23 cellular contexts compared by ENCODE assay signal in the genomic region with DNA sequence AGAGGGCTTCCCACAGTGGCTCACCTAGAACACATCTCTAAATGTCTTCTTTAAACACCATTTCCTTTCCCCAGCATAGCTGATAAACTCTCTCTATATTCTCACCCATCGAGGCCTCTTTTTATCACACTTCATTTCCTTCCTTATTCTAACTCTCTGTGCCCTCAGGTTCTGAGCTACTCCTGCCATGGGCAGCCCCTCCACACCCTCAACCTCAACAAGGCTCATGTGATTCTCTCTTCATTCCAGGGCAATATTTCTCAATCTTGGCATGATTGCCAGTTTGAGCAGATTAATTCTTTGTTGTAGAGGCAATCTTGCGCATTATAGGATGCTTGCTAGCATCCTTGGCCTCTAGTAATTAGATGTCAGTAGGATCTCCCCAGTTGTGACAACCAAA.
"Had no signal": no experiment of that assay in that cellular context is flagged by ENCODE, and none has a peak within 500 bp of the region (broad histone marks: within the 10 kb centered on the region; RNA-seq: fewer than 3 reads in every experiment).

No MANE protein-coding gene starts in this region.

- H3K27me3 ChIP-seq: gastrocnemius medialis, testis had no signal

- FAIRE-seq: endometrium had no signal

- H3K4me1 ChIP-seq: gastrocnemius medialis, left ventricle myocardium inferior, testis had no signal

- H3K9me3 ChIP-seq: gastrocnemius medialis, left ventricle myocardium inferior, testis had no signal

- H3K27ac ChIP-seq: gastrocnemius medialis, left ventricle myocardium inferior, testis had no signal

- H3K4me3 Mint-ChIP-seq: activated CD4-positive, alpha-beta T cell treated with anti-CD3 and anti-CD28 coated beads, Interleukin-2, amount 10 ng/mL, durations not matched to agents 24 days and 14 days; activated naive CD4-positive, alpha-beta T cell treated with anti-CD3 and anti-CD28 coated beads, Interleukin-2, amount 10 ng/mL, durations not matched to agents 7 days and 5 days; activated naive CD8-positive, alpha-beta T cell treated with anti-CD3 and anti-CD28 coated beads, Interleukin-2, amount 50 U/mL, for 24 hours; brain; memory B cell; naive thymus-derived CD8-positive, alpha-beta T cell; stimulated activated memory B cell treated with anti-CD40 and anti-IgM and Interleukin-4, amounts not matched to agents 10 μg/mL and 1 μg/mL and 100 μg/mL, for 72 hours; T-helper 2 cell treated with Interferon-gamma antibody and Interleukin-4, amounts not matched to agents 5 μg/mL and 100 μg/mL, for 36 hours; type B pancreatic cell had no signal

- ATAC-seq: activated naive CD8-positive, alpha-beta T cell treated with anti-CD3 and anti-CD28 coated beads, Interleukin-2, amount 50 U/mL, for 24 hours; gastrocnemius medialis; naive thymus-derived CD8-positive, alpha-beta T cell; sciatic nerve; stimulated activated memory B cell treated with anti-CD40 and anti-IgM and Interleukin-4, amounts not matched to agents 10 μg/mL and 1 μg/mL and 100 μg/mL, for 72 hours had no signal

- H3K9me3 Mint-ChIP-seq: activated CD4-positive, alpha-beta T cell treated with anti-CD3 and anti-CD28 coated beads, Interleukin-2, amount 10 ng/mL, durations not matched to agents 24 days and 14 days; activated naive CD4-positive, alpha-beta T cell treated with anti-CD3 and anti-CD28 coated beads, Interleukin-2, amount 10 ng/mL, durations not matched to agents 7 days and 5 days; type B pancreatic cell had no signal

- H3K27me3 Mint-ChIP-seq: activated CD4-positive, alpha-beta T cell treated with anti-CD3 and anti-CD28 coated beads, Interleukin-2, amount 10 ng/mL, durations not matched to agents 24 days and 14 days; activated naive CD4-positive, alpha-beta T cell treated with anti-CD3 and anti-CD28 coated beads, Interleukin-2, amount 10 ng/mL, durations not matched to agents 7 days and 5 days; activated naive CD8-positive, alpha-beta T cell treated with anti-CD3 and anti-CD28 coated beads, Interleukin-2, amount 50 U/mL, for 24 hours; brain; memory B cell; naive thymus-derived CD8-positive, alpha-beta T cell; stimulated activated memory B cell treated with anti-CD40 and anti-IgM and Interleukin-4, amounts not matched to agents 10 μg/mL and 1 μg/mL and 100 μg/mL, for 72 hours; type B pancreatic cell had no signal

- H3K36me3 Mint-ChIP-seq: activated naive CD4-positive, alpha-beta T cell treated with anti-CD3 and anti-CD28 coated beads, Interleukin-2, amount 10 ng/mL, durations not matched to agents 7 days and 5 days; brain; memory B cell; naive thymus-derived CD8-positive, alpha-beta T cell; stimulated activated memory B cell treated with anti-CD40 and anti-IgM and Interleukin-4, amounts not matched to agents 10 μg/mL and 1 μg/mL and 100 μg/mL, for 72 hours; type B pancreatic cell had no signal

- H3K27ac Mint-ChIP-seq: activated CD4-positive, alpha-beta T cell treated with anti-CD3 and anti-CD28 coated beads, Interleukin-2, amount 10 ng/mL, durations not matched to agents 24 days and 14 days; activated naive CD4-positive, alpha-beta T cell treated with anti-CD3 and anti-CD28 coated beads, Interleukin-2, amount 10 ng/mL, durations not matched to agents 7 days and 5 days; activated naive CD8-positive, alpha-beta T cell treated with anti-CD3 and anti-CD28 coated beads, Interleukin-2, amount 50 U/mL, for 24 hours; brain; memory B cell; naive thymus-derived CD8-positive, alpha-beta T cell; stimulated activated memory B cell treated with anti-CD40 and anti-IgM and Interleukin-4, amounts not matched to agents 10 μg/mL and 1 μg/mL and 100 μg/mL, for 72 hours; T-helper 2 cell treated with Interferon-gamma antibody and Interleukin-4, amounts not matched to agents 5 μg/mL and 100 μg/mL, for 36 hours; type B pancreatic cell had no signal

- H3K4me1 Mint-ChIP-seq: activated CD4-positive, alpha-beta T cell treated with anti-CD3 and anti-CD28 coated beads, Interleukin-2, amount 10 ng/mL, durations not matched to agents 24 days and 14 days; activated naive CD4-positive, alpha-beta T cell treated with anti-CD3 and anti-CD28 coated beads, Interleukin-2, amount 10 ng/mL, durations not matched to agents 7 days and 5 days; activated naive CD8-positive, alpha-beta T cell treated with anti-CD3 and anti-CD28 coated beads, Interleukin-2, amount 50 U/mL, for 24 hours; memory B cell; naive thymus-derived CD8-positive, alpha-beta T cell; stimulated activated memory B cell treated with anti-CD40 and anti-IgM and Interleukin-4, amounts not matched to agents 10 μg/mL and 1 μg/mL and 100 μg/mL, for 72 hours had no signal

- H3K36me3 ChIP-seq: gastrocnemius medialis, left ventricle myocardium inferior had no signal

- H3K4me3 ChIP-seq: gastrocnemius medialis, left ventricle myocardium inferior, testis had no signal

- DNase-seq: activated CD4-positive, alpha-beta T cell treated with anti-CD3 and anti-CD28 coated beads, Interleukin-2, amount 10 ng/mL, durations not matched to agents 24 days and 14 days; activated CD8-positive, alpha-beta memory T cell treated with anti-CD3 and anti-CD28 coated beads, Interleukin-2, amount 50 U/mL, for 4 hours; activated effector memory CD4-positive, alpha-beta T cell treated with Interleukin-2 at 50 U/mL for 16 hours; activated naive CD4-positive, alpha-beta T cell treated with anti-CD3 and anti-CD28 coated beads, Interleukin-2, amount 10 ng/mL, durations not matched to agents 7 days and 5 days; activated naive CD8-positive, alpha-beta T cell treated with anti-CD3 and anti-CD28 coated beads, Interleukin-2, amount 50 U/mL, for 24 hours; activated T-cell treated with anti-CD3 and anti-CD28 coated beads, Interleukin-2, amount 50 U/mL, for 48 hours; anterior cingulate cortex; cortex of kidney; gastrocnemius medialis; head of caudate nucleus; kidney glomerular epithelial cell; left ventricle myocardium inferior; naive thymus-derived CD8-positive, alpha-beta T cell; nucleus accumbens; stimulated activated CD4-positive, alpha-beta T cell treated with anti-CD3 and anti-CD28 coated beads, Interleukin-4, amount 100 ng/mL, for 4 hours; testis had no signal
